ENCODE assay signal across 17 cellular contexts in the genomic region with DNA sequence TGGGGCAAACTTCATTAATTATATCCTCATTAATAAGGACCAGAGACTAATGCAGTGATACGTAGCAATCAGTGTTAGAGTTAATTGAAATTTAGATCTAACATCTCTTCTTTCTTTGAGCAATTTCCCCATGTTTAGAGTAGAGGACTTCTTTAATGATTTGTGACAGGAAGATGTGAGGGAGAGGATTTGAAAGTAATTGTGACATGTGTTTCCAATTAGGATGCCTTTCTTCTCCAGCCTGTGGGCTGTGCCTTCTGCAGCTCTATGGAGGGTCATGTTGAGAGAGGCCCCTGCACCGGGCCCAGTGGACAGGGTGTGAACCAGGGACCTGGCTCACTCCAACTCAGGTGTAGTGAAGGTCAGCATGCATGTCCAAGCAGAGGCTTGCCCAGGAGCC.
"Had no signal": no experiment of that assay in that cellular context is flagged by ENCODE, and none has a peak within 500 bp of the region (broad histone marks: within the 10 kb centered on the region; RNA-seq: fewer than 3 reads in every experiment).

No MANE protein-coding gene starts in this region.

- H3K4me3 ChIP-seq: adrenal gland, coronary artery, heart right ventricle, left lung had no signal

- H3K27me3 Mint-ChIP-seq: activated CD4-positive, alpha-beta T cell treated with anti-CD3 and anti-CD28 coated beads for 36 hours had no signal

- H3K27ac Mint-ChIP-seq: activated CD4-positive, alpha-beta T cell treated with anti-CD3 and anti-CD28 coated beads for 36 hours; activated CD8-positive, alpha-beta T cell treated with anti-CD3 and anti-CD28 coated beads for 36 hours; activated naive CD4-positive, alpha-beta T cell treated with anti-CD3 and anti-CD28 coated beads for 36 hours had no signal

- DNase-seq: activated CD4-positive, alpha-beta T cell treated with anti-CD3 and anti-CD28 coated beads for 36 hours; activated CD8-positive, alpha-beta memory T cell treated with anti-CD3 and anti-CD28 coated beads, Interleukin-2, amount 50 U/mL, for 48 hours; activated CD8-positive, alpha-beta T cell treated with anti-CD3 and anti-CD28 coated beads for 36 hours; activated naive CD4-positive, alpha-beta T cell treated with anti-CD3 and anti-CD28 coated beads for 36 hours; adrenal gland; caudate nucleus; effector CD8-positive, alpha-beta T cell; foreskin keratinocyte; heart right ventricle; islet precursor cell; left lung; stimulated activated CD4-positive, alpha-beta T cell treated with anti-CD3 and anti-CD28 coated beads, Interleukin-12 subunit alpha, Interleukin-12 subunit beta, amount 100 ng/mL, for 4 hours; stimulated activated naive CD4-positive, alpha-beta T cell treated with Interleukin-2 at 50 U/mL for 16 hours; T1000; trophoblast cell had no signal

- H3K4me3 Mint-ChIP-seq: activated CD4-positive, alpha-beta T cell treated with anti-CD3 and anti-CD28 coated beads for 36 hours; activated CD8-positive, alpha-beta T cell treated with anti-CD3 and anti-CD28 coated beads for 36 hours; activated naive CD4-positive, alpha-beta T cell treated with anti-CD3 and anti-CD28 coated beads for 36 hours; nephron had no signal

- H3K4me1 Mint-ChIP-seq: activated CD4-positive, alpha-beta T cell treated with anti-CD3 and anti-CD28 coated beads for 36 hours had no signal

- ATAC-seq: activated CD4-positive, alpha-beta T cell treated with anti-CD3 and anti-CD28 coated beads for 36 hours; activated CD8-positive, alpha-beta T cell treated with anti-CD3 and anti-CD28 coated beads for 36 hours; foreskin keratinocyte; heart right ventricle; left lung had no signal

- H3K9me3 Mint-ChIP-seq: activated naive CD4-positive, alpha-beta T cell treated with anti-CD3 and anti-CD28 coated beads for 36 hours; nephron had no signal
